Comparison of ENCODE assay signal across 6 cellular contexts in genomic region chr6:30741789-30742315, GRCh38. TPM values are rescaled to one million over a fixed set of nuclear protein-coding genes. Genes with fewer than 3 reads are reported as not detected.
DNase-seq lines count a peak whose midpoint lies in the region; ATAC-seq and TF ChIP-seq lines count a peak whose summit lies in the region.

No MANE protein-coding gene starts in this region.

- no peaks in the 10 kb centered on the region; the same call in 1 of the 2 replicates for H4K20me1 ChIP-seq in PC-9 (ENCODE audit: insufficient read depth)

- peak overlapping the region; percentile 94 for H3K27ac Mint-ChIP-seq in type B pancreatic cell

- H3K4me2 ChIP-seq in PC-9, result peak overlapping the region; percentile 98

- H3K27ac ChIP-seq in PC-9, result peak overlapping the region; percentile 71

- peaks cover 33% of the 10 kb centered on the region for H3K4me1 Mint-ChIP-seq in type B pancreatic cell (ENCODE audit: unreplicated experiment)

- no peaks in the 10 kb centered on the region for H3K9me2 ChIP-seq in PC-9 (ENCODE audit: insufficient read depth)

- no TSS peak for BruUV-seq in PC-9 (replicated peaks; lab: Mats Ljungman, UMichigan)

- peaks cover 29% of the 10 kb centered on the region for H3K36me3 Mint-ChIP-seq in type B pancreatic cell

- H3K4me3 Mint-ChIP-seq in type B pancreatic cell, result peak overlapping the region; percentile 99

- peaks cover 40% of the 10 kb centered on the region for H3K36me3 ChIP-seq in PC-9 (ENCODE audit: low read depth)

- ATAC-seq in left cardiac atrium, result peak; percentile 24 to 42
- no peak for ATAC-seq in GM21360 (IDR thresholded peaks at IDR 0.05; ENCODE audit: unreplicated experiment)

- DNase-seq in AG10803 (ENCODE audit: low read depth) (no peak), PC-9 (no peak), left cardiac atrium (peak; percentile 82), type B pancreatic cell (ENCODE audit: extremely low spot score, unreplicated experiment) (no peak), medulla oblongata (ENCODE audit: extremely low spot score) (no peak)

- H3K4me1 ChIP-seq in PC-9 (replicated peaks; ENCODE audit: insufficient read depth), result peaks cover 59% of the 10 kb centered on the region

- CTCF ChIA-PET in PC-9 (lab: Charles Lee), result interaction anchor here (0.7 to 1.3 kb wide), 2 partner anchors 11 to 78 kb away, joined by 3 to 5 read pairs; no protein-coding TSS in a partner anchor

- peak overlapping the region; percentile 78 for H3K4me3 ChIP-seq in AG10803 (ENCODE audit: low read length)
- peak overlapping the region; percentile 86 for H3K4me3 ChIP-seq in PC-9

- POLR2A ChIA-PET in PC-9 (lab: Charles Lee; ENCODE audit: unreplicated experiment), result interaction anchor here (0.5 to 0.9 kb wide), 6 partner anchors 11 to 348 kb away, joined by 3 to 31 read pairs (median 4); no protein-coding TSS in a partner anchor

- H3K27me3 ChIP-seq in PC-9 (ENCODE audit: insufficient read depth, low read depth), result no peaks in the 10 kb centered on the region

- H3K9me3 Mint-ChIP-seq in type B pancreatic cell, result no peaks in the 10 kb centered on the region

- no peak overlapping the region; the same call in 1 of the 2 replicates for H2AFZ ChIP-seq in PC-9

- intact Hi-C loops in PC-9 (cut with micrococcal nuclease; ENCODE audit: unreplicated experiment), result loop anchor here (1.0 to 5.0 kb wide), 6 partner anchors 21 to 330 kb away; partner anchors contain the start of genes DDR1 and TUBB
- intact Hi-C loops in left cardiac atrium (cut with DNase I), result loop anchor here (2.0 to 10.0 kb wide), 4 partner anchors 39 to 135 kb away; no protein-coding TSS in a partner anchor

- peaks cover 76% of the 10 kb centered on the region for H3K79me2 ChIP-seq in PC-9 (ENCODE audit: low read depth)

- TF ChIP-seq CTCF in AG10803 (conservative IDR thresholded peaks at IDR 0.05; ENCODE audit: low read length) (no peak), PC-9 (conservative IDR thresholded peaks at IDR 0.05) (no peak), type B pancreatic cell (conservative IDR thresholded peaks at IDR 0.05) (no peak)

- peaks cover 38% of the 10 kb centered on the region for H3F3A ChIP-seq in PC-9 (ENCODE audit: insufficient read depth, low read depth)

- H3K27me3 Mint-ChIP-seq in type B pancreatic cell, result no peaks in the 10 kb centered on the region

- no peaks in the 10 kb centered on the region for H3K9me3 ChIP-seq in PC-9 (ENCODE audit: insufficient read depth, low read depth)

RNA-seq across cellular contexts. Expression of gene FLOT1, which starts 0.6 kb away (rescaled TPM):
- total RNA-seq in PC-9 (2021) (225 and 234 TPM in 2 replicates), left cardiac atrium (100 to 1,000 TPM; 170 to 179 TPM), type B pancreatic cell (ENCODE audit: low replicate concordance) (72.9 and 94.8 TPM in 2 replicates)

RNA-seq across cellular contexts. Expression of gene IER3, which starts 2.5 kb away (rescaled TPM):
- total RNA-seq in PC-9 (2021) (107 and 117 TPM in 2 replicates), left cardiac atrium (10 to 100 TPM; 23.0 to 81.5 TPM), type B pancreatic cell (ENCODE audit: low replicate concordance) (24.3 and 40.1 TPM in 2 replicates)

RNA-seq across cellular contexts. Expression of gene TUBB, which starts 21.7 kb away (rescaled TPM):
- total RNA-seq in PC-9 (2021), result 697 and 901 TPM in 2 replicates
- 100 to 1,000 TPM; 276 to 303 TPM for total RNA-seq in left cardiac atrium
- total RNA-seq in type B pancreatic cell (ENCODE audit: low replicate concordance), result 560 and 1,225 TPM in 2 replicates

RNA-seq across cellular contexts. Expression of gene MDC1, which starts 24.8 kb away (rescaled TPM):
- 72.9 and 81.6 TPM in 2 replicates for total RNA-seq in PC-9 (2021)
- 10 to 100 TPM; 19.1 to 25.6 TPM for total RNA-seq in left cardiac atrium
- total RNA-seq in type B pancreatic cell (ENCODE audit: low replicate concordance), result 30.1 and 71.3 TPM in 2 replicates

RNA-seq across cellular contexts. Expression of gene NRM, which starts 51.1 kb away (rescaled TPM):
- total RNA-seq in PC-9 (2021) (25.8 and 38.3 TPM in 2 replicates), left cardiac atrium (1 to 10 TPM; 5.3 to 6.3 TPM), type B pancreatic cell (ENCODE audit: low replicate concordance) (21.8 and 48.9 TPM in 2 replicates)
